Comparison of ENCODE assay signal across 25 cellular contexts in the genomic region with DNA sequence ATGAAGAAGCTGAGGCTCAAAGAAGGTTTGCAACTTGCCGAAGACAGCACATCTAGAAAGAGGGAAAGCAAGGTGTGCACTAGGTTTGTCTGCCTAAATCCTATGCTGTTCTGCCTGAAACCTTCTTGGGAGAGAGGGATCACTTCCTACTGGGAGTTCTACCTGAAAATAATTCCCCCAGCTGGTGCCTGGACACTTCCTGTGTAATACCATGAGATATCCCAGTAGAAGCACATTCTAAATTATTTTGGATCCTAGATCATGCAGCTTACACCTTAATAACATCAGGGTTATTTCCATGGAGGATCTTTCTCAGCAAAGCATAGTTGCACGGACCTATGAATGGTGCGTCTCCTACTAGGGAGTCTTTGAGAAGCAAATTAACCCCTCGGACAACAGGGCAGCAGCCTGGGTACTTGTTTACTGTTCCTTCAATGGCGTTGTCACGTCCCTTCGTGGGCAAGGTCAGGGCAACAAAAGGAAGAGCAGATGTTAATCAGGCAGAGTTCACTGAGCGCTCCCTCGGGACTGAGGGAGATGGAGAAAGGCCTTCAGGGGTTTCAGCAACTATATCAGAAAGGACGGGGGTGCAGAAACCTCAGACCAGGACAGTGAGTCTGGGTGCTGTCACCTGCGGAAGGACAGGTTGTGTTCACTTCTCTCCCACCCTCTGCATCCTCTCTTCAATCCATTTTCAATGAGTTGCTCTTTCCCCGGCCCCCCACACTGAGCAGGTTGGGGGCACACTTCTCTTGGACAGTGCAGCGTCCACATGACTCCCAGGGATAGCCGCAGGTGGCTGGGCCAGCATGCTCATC. TPM values are rescaled to one million over a fixed set of nuclear protein-coding genes. Genes with fewer than 3 reads are reported as not detected.
DNase-seq lines count a peak whose midpoint lies in the region; ATAC-seq and TF ChIP-seq lines count a peak whose summit lies in the region.
"Had no signal": no experiment of that assay in that cellular context is flagged by ENCODE, and none has a peak within 500 bp of the region (broad histone marks: within the 10 kb centered on the region; RNA-seq: fewer than 3 reads in every experiment).

No MANE protein-coding gene starts in this region.

- DNase-seq in DMS 273 (lab: John Stamatoyannopoulos, UW; ENCODE audit: unreplicated experiment) (peak; percentile 14), DMS 273 treated with DMSO at 0.1 percent for 48 hours (lab: John Stamatoyannopoulos, UW) (no peak), CD14-positive monocyte (ENCODE audit: low spot score) (peak; percentile 15), WTC11 (ENCODE audit: low spot score) (no peak), mesenchymal stem cell (no peak), glomerular visceral epithelial cell (ENCODE audit: extremely low spot score) (no peak), foreskin melanocyte (no peak)
- DNase-seq: CD4-positive, CD25-positive, alpha-beta regulatory T cell; EL; GDM1; HFFc6; NCI-H1048; NCI-H1417 treated with DMSO at 0.1 percent for 48 hours; NCI-H1694 treated with DMSO at 0.1 percent for 48 hours; NCI-H2081; NCI-H524; NCI-H774; PC-3; Right ventricle myocardium superior; T-helper 1 cell had no signal

- peaks cover 0 to 82% of the 10 kb centered on the region in 2 experiments for H3K27me3 ChIP-seq in mesenchymal stem cell (ENCODE audit: control insufficient read depth in 1 of 2, insufficient read depth in 1 of 2, low read length in 2 of 2)

- H3K4me3 ChIP-seq in mesenchymal stem cell (ENCODE audit: insufficient read depth in 1 of 2, low read depth in 1 of 2, low read length in 2 of 2) = no peak overlapping the region
- H3K4me3 ChIP-seq: SJSA1 had no signal

- no peak overlapping the region for H3K9ac ChIP-seq in mesenchymal stem cell (ENCODE audit: low read length)

- TF ChIP-seq CTCF in CD14-positive monocyte (IDR thresholded peaks at IDR 0.05) = no peak
- no peak for TF ChIP-seq CTCF in WTC11 (IDR thresholded peaks at IDR 0.05)

- H3K9me3 ChIP-seq in mesenchymal stem cell (ENCODE audit: control insufficient read depth, low read length) = no peaks in the 10 kb centered on the region
- H3K9me3 ChIP-seq: SJSA1 had no signal

- H3K27ac Mint-ChIP-seq in CD14-positive monocyte (peak overlapping the region in 1 of 7 donors; percentile 7), WTC11 (no peak overlapping the region; the same call in 1 of the 2 replicates)
- H3K27ac Mint-ChIP-seq: B cell; CD4-positive, CD25-positive, alpha-beta regulatory T cell; HFFc6; IgD-negative memory B cell had no signal

- no peaks in the 10 kb centered on the region for H3K79me1 ChIP-seq in mesenchymal stem cell (replicated peaks; ENCODE audit: low read length, poor library complexity, severe bottlenecking)

- H3K4ac ChIP-seq in mesenchymal stem cell (ENCODE audit: low read depth in 1 of 2, low read length in 2 of 2) = no peak overlapping the region

- CTCF ChIA-PET in WTC11 (lab: Charles Lee) = interaction anchor here (0.5 to 1.9 kb wide), 3 partner anchors 14 to 380 kb away, joined by 3 to 10 read pairs (median 3); no protein-coding TSS in a partner anchor

- H2BK12ac ChIP-seq in mesenchymal stem cell (ENCODE audit: low read length in 2 of 2) = peak overlapping the region in 1 of 2 experiments; percentile 15

- intact Hi-C loops in CD14-positive monocyte (cut with micrococcal nuclease) = no loop called here

- H2BK120ac ChIP-seq in mesenchymal stem cell (ENCODE audit: low read depth, low read length) = no peak overlapping the region

- H3K4me1 ChIP-seq in mesenchymal stem cell (ENCODE audit: control insufficient read depth, insufficient read depth, low read depth, low read length) = peaks cover 9% of the 10 kb centered on the region
- H3K4me1 ChIP-seq: SJSA1 had no signal

- H2AFZ ChIP-seq in mesenchymal stem cell (ENCODE audit: low read depth, low read length) = no peak overlapping the region

- H4K91ac ChIP-seq in mesenchymal stem cell (ENCODE audit: low read length) = peak overlapping the region; percentile 4

- no peak overlapping the region for H3K23ac ChIP-seq in mesenchymal stem cell (ENCODE audit: low read length in 2 of 2)

- no peak overlapping the region for H3K27ac ChIP-seq in mesenchymal stem cell (ENCODE audit: low read length, poor library complexity, severe bottlenecking)
- H3K27ac ChIP-seq: 22Rv1, SJSA1 had no signal

- peak; percentile 38 for ATAC-seq in WTC11
- ATAC-seq in GM18498 (IDR thresholded peaks at IDR 0.05; ENCODE audit: unreplicated experiment) = no peak
- ATAC-seq: PC-3 had no signal

- H3K18ac ChIP-seq in mesenchymal stem cell (ENCODE audit: low read depth in 1 of 2, low read length in 2 of 2) = no peak overlapping the region

- no peak overlapping the region for H2AK5ac ChIP-seq in mesenchymal stem cell (ENCODE audit: low read length, severe bottlenecking)

- POLR2A ChIA-PET in WTC11 (lab: Charles Lee) = no interaction called here

- H3K4me1 Mint-ChIP-seq in CD14-positive monocyte = peaks cover 16% of the 10 kb centered on the region
- peaks cover 21% of the 10 kb centered on the region for H3K4me1 Mint-ChIP-seq in WTC11
- H3K4me1 Mint-ChIP-seq: CD4-positive, CD25-positive, alpha-beta regulatory T cell had no signal

- no peak overlapping the region for H3K4me3 Mint-ChIP-seq in CD14-positive monocyte
- no peak overlapping the region for H3K4me3 Mint-ChIP-seq in WTC11
- H3K4me3 Mint-ChIP-seq: B cell; CD4-positive, CD25-positive, alpha-beta regulatory T cell; HFFc6; IgD-negative memory B cell had no signal

- H3K14ac ChIP-seq in mesenchymal stem cell (ENCODE audit: low read length in 2 of 2) = no peak overlapping the region

- H2BK5ac ChIP-seq in mesenchymal stem cell (ENCODE audit: low read depth, low read length, poor library complexity, severe bottlenecking) = no peak overlapping the region

- H3K36me3 ChIP-seq in mesenchymal stem cell (ENCODE audit: control insufficient read depth in 1 of 2, insufficient read depth in 2 of 2, low read depth in 1 of 2, low read length in 2 of 2) = no peaks in the 10 kb centered on the region
- H3K36me3 ChIP-seq: SJSA1 had no signal

- no peak overlapping the region for H2BK15ac ChIP-seq in mesenchymal stem cell (ENCODE audit: low read depth, poor library complexity, severe bottlenecking)

- H3K36me3 Mint-ChIP-seq in CD14-positive monocyte = peaks cover 0 to 5% of the 10 kb centered on the region in 2 donors
- no peaks in the 10 kb centered on the region for H3K36me3 Mint-ChIP-seq in WTC11
- H3K36me3 Mint-ChIP-seq: CD4-positive, CD25-positive, alpha-beta regulatory T cell; IgD-negative memory B cell had no signal

- 85% methylated on average over 14 of the region's 14 CpGs for WGBS in mesenchymal stem cell

- no peak overlapping the region for H3K4me2 ChIP-seq in mesenchymal stem cell (ENCODE audit: low read length, poor library complexity, severe bottlenecking)

- H3K9me3 Mint-ChIP-seq in CD14-positive monocyte = peaks cover 2 to 10% (median 6%) of the 10 kb centered on the region in 7 donors
- H3K9me3 Mint-ChIP-seq in WTC11 = peaks cover 4% of the 10 kb centered on the region; the same call in 1 of the 2 replicates
- H3K9me3 Mint-ChIP-seq: HFFc6 had no signal

- no peak overlapping the region for H4K8ac ChIP-seq in mesenchymal stem cell (ENCODE audit: low read length)

- H3K27me3 Mint-ChIP-seq in CD14-positive monocyte (ENCODE audit: low read depth in 3 of 3) = peaks cover 15 to 33% (median 31%) of the 10 kb centered on the region in 3 donors
- no peaks in the 10 kb centered on the region for H3K27me3 Mint-ChIP-seq in WTC11 (ENCODE audit: low read depth)

TF ChIP-seq in WTC11, 78 proteins besides CTCF, POLR2A, EP300 and RAD21 (continues in another document):
- TF ChIP-seq MLX (CRISPR knock-in tag; IDR thresholded peaks at IDR 0.05) (no peak), HMGXB4 (CRISPR knock-in tag; IDR thresholded peaks at IDR 0.05) (no peak)
- TF ChIP-seq, protein P1, sequence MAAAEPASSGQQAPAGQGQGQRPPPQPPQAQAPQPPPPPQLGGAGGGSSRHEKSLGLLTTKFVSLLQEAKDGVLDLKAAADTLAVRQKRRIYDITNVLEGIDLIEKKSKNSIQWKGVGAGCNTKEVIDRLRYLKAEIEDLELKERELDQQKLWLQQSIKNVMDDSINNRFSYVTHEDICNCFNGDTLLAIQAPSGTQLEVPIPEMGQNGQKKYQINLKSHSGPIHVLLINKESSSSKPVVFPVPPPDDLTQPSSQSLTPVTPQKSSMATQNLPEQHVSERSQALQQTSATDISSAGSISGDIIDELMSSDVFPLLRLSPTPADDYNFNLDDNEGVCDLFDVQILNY (CRISPR knock-in tag; IDR thresholded peaks at IDR 0.05) = no peak

RNA-seq across cellular contexts. Expression of gene OAT, which starts 44.0 kb away (rescaled TPM):
- polyA plus RNA-seq in CD14-positive monocyte = 10 to 100 TPM; 87.3 to 89.6 TPM
- 96.1 to 117 TPM (median 97.4 TPM) in 3 replicates for total RNA-seq in WTC11 (2021)
- polyA plus RNA-seq in mesenchymal stem cell (2013, experiment 1 of 2) = 96.7 TPM
- polyA plus RNA-seq in mesenchymal stem cell (2013, experiment 2 of 2) = 101 TPM

Comparison
In these comparisons a context has a peak if more than half of its experiments do, and no peak if none do; other contexts are left out.
1. DNase-seq: peak in DMS 273 (single experiment) and CD14-positive monocyte (single experiment); none in DMS 273 treated with DMSO at 0.1 percent for 48 hours (single experiment), WTC11 (single experiment), mesenchymal stem cell (single experiment), glomerular visceral epithelial cell (single experiment) and foreskin melanocyte (single experiment).